ENCODE assay signal across 1 cellular context in genomic region chr5:163505475-163506457, GRCh38.
TF ChIP-seq lines count a peak whose summit lies in the region.

MAT2B (plus strand) TSS chr5:163505619; CDS start chr5:163505687, 68 bp downstream.

TF ChIP-seq in HepG2, 621 proteins besides CTCF, POLR2A, EP300 and RAD21 (continued from another document and continues in another):
- no peak for TF ChIP-seq LCORL (IDR thresholded peaks at IDR 0.05)
- peak; percentile 61 for TF ChIP-seq LCORL (CRISPR knock-in tag; IDR thresholded peaks at IDR 0.05)
- TF ChIP-seq PTBP1 (IDR thresholded peaks at IDR 0.05; ENCODE audit: low read depth, low read length, poor library complexity, severe bottlenecking): no peak
- TF ChIP-seq ZNF691 (CRISPR knock-in tag; IDR thresholded peaks at IDR 0.05; ENCODE audit: borderline replicate concordance, low read depth): peak; percentile 68; the same call in 1 of the 2 replicates
- peak; percentile 93 for TF ChIP-seq ZSCAN29 (CRISPR knock-in tag; conservative IDR thresholded peaks at IDR 0.05)
- peak; percentile 88 for TF ChIP-seq IKZF5 (CRISPR knock-in tag; IDR thresholded peaks at IDR 0.05)
- peak; percentile 93 for TF ChIP-seq KAT8 (CRISPR knock-in tag; IDR thresholded peaks at IDR 0.05)
- TF ChIP-seq ATF2 (CRISPR knock-in tag; IDR thresholded peaks at IDR 0.05): peak; percentile 63; the same call in 1 of the 2 replicates
- no peak for TF ChIP-seq ZC3H4 (CRISPR knock-in tag; IDR thresholded peaks at IDR 0.05; ENCODE audit: borderline replicate concordance)
- TF ChIP-seq ZNF564 (CRISPR knock-in tag; IDR thresholded peaks at IDR 0.05): no peak; the same call in 1 of the 2 replicates
- TF ChIP-seq ZBTB25 (CRISPR knock-in tag; IDR thresholded peaks at IDR 0.05): peak; percentile 42
- TF ChIP-seq POLR2AphosphoS5 (IDR thresholded peaks at IDR 0.05; ENCODE audit: low read depth, low read length): peak; percentile 91
- no peak for TF ChIP-seq TMF1 (CRISPR knock-in tag; IDR thresholded peaks at IDR 0.05; ENCODE audit: low read depth)
- no peak for TF ChIP-seq NFE2L2 (IDR thresholded peaks at IDR 0.05; ENCODE audit: low read length)
- TF ChIP-seq REST (IDR thresholded peaks at IDR 0.05; ENCODE audit: borderline replicate concordance in 1 of 2, low read depth in 1 of 2, low read length in 2 of 2): peak in 1 of 2 experiments; percentile 63; a peak in 1 of 4 replicates
- TF ChIP-seq HMG20B (CRISPR knock-in tag; conservative IDR thresholded peaks at IDR 0.05): 0 out of 2 replicates have a peak, but pooled peaks have one; percentile 12
- peak; percentile 23; the same call in 1 of the 2 replicates for TF ChIP-seq ZNF460 (CRISPR knock-in tag; IDR thresholded peaks at IDR 0.05; ENCODE audit: borderline replicate concordance)
- TF ChIP-seq YY1 (IDR thresholded peaks at IDR 0.05; ENCODE audit: insufficient read depth, insufficient replicate concordance, low read depth, low read length): peak; percentile 69
- TF ChIP-seq SRY (CRISPR knock-in tag; IDR thresholded peaks at IDR 0.05): 0 out of 2 replicates have a peak, but pooled peaks have one; percentile 35
- TF ChIP-seq CREM (IDR thresholded peaks at IDR 0.05): peak; percentile 25; the same call in 1 of the 2 replicates
- TF ChIP-seq CREM (CRISPR knock-in tag; IDR thresholded peaks at IDR 0.05): no peak
- peak; percentile 63 for TF ChIP-seq E2F1 (CRISPR knock-in tag; IDR thresholded peaks at IDR 0.05)
- peak; percentile 44; the same call in 1 of the 2 replicates for TF ChIP-seq ZSCAN31 (CRISPR knock-in tag; IDR thresholded peaks at IDR 0.05; ENCODE audit: low read depth)
- TF ChIP-seq ZNF501 (CRISPR knock-in tag; IDR thresholded peaks at IDR 0.05): peak; percentile 37; the same call in 1 of the 2 replicates
- TF ChIP-seq MIXL1 (CRISPR knock-in tag; IDR thresholded peaks at IDR 0.05): no peak
- peak; percentile 63 for TF ChIP-seq ZNF709 (CRISPR knock-in tag; IDR thresholded peaks at IDR 0.05)
- no peak; the same call in 1 of the 2 replicates for TF ChIP-seq ZNF121 (CRISPR knock-in tag; IDR thresholded peaks at IDR 0.05)
- TF ChIP-seq ZNF274 (CRISPR knock-in tag; IDR thresholded peaks at IDR 0.05): no peak; the same call in 1 of the 2 replicates
- TF ChIP-seq SNAPC4 (CRISPR knock-in tag; IDR thresholded peaks at IDR 0.05): peak; percentile 68; the same call in 1 of the 2 replicates
- peak; percentile 84 for TF ChIP-seq ZNF776 (CRISPR knock-in tag; IDR thresholded peaks at IDR 0.05)
- 0 out of 2 replicates have a peak, but pooled peaks have one; percentile 23 for TF ChIP-seq ZNF503 (CRISPR knock-in tag; IDR thresholded peaks at IDR 0.05)
